8 cellular contexts compared by ENCODE assay signal in the genomic region with DNA sequence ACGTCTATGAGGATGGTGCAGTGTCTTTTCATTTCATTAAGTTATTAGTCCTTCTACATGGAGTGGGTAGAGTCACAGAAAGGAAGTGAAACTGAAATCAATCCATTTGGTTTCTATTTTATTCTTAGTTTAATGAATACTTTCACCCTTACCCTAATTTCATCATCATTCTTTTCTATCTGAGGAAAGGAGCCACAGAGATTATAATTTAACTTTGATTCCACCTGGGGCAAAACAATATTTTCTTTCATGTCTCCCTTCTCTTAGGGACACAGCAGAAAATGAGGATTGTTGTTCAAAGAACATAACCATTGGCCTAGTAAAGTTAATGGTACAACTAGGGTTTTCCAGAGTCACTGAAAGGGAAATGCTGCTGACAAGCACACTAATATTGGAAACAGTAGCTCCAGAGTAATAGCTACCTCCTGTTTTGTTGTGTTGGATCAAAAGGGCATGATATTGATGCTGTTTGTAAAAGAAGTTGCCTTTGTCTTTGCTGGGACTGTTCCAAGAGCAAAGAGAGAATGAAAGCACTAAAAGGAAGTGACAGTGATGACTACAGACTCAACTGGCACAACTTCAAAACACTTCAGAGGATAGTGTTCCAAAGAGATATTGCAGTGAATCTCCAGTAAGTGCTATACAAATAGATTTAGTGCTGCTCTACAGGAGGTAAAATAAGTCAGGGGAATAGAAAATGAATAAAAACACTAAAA.
DNase-seq lines count a peak whose midpoint lies in the region; ATAC-seq, FAIRE-seq and TF ChIP-seq lines count a peak whose summit lies in the region.

No MANE protein-coding gene starts in this region.

- RAD21 ChIA-PET in GM12878 (lab: Charles Lee; ENCODE audit: unreplicated experiment): no interaction called here

- intact Hi-C loops in GM12878 (cut with micrococcal nuclease; ENCODE audit: unreplicated experiment) (no loop called here), esophagus squamous epithelium (cut with DNase I) (no loop called here)

- BruUV-seq in GM12878 (replicated peaks; lab: Mats Ljungman, UMichigan): no TSS peak

- H3K9ac ChIP-seq in GM12878 (ENCODE audit: control insufficient read depth, insufficient read depth, low read length): no peak overlapping the region

- FAIRE-seq in GM12878 (lab: Jason Lieb, UNC): peak; percentile 57

- H3K27ac Mint-ChIP-seq in naive thymus-derived CD8-positive, alpha-beta T cell: no peak overlapping the region

- peaks cover 0 to 5% (median 1%) of the 10 kb centered on the region in 9 donors for H3K9me3 Mint-ChIP-seq in naive thymus-derived CD8-positive, alpha-beta T cell

- H3K4me3 Mint-ChIP-seq in naive thymus-derived CD8-positive, alpha-beta T cell: no peak overlapping the region

- TF ChIP-seq POLR2A in GM12878 (IDR thresholded peaks at IDR 0.05; ENCODE audit: low read depth, low read length): no peak
- TF ChIP-seq POLR2A in esophagus squamous epithelium (IDR thresholded peaks at IDR 0.05): no peak

- H4K20me1 ChIP-seq in GM12878 (ENCODE audit: control insufficient read depth, insufficient read depth): no peaks in the 10 kb centered on the region

- TF ChIP-seq CTCF in GM12878 (IDR thresholded peaks at IDR 0.05 in 2 of 3, conservative IDR thresholded peaks at IDR 0.05 in 1 of 3; ENCODE audit: control insufficient read depth in 2 of 3, extremely low read depth in 1 of 3, insufficient read depth in 1 of 3, low read depth in 3 of 3, low read length in 3 of 3) (no peak), esophagus squamous epithelium (IDR thresholded peaks at IDR 0.05) (no peak)

- SMC1A ChIA-PET in GM12878 (lab: Charles Lee; ENCODE audit: uncharacterized antibody, unreplicated experiment): no interaction called here

- no peaks in the 10 kb centered on the region for H3K36me3 Mint-ChIP-seq in naive thymus-derived CD8-positive, alpha-beta T cell

- H3K36me3 ChIP-seq in GM12878 (ENCODE audit: control insufficient read depth in 2 of 2, insufficient read depth in 2 of 2, low read length in 1 of 2) (no peaks in the 10 kb centered on the region), esophagus squamous epithelium (no peaks in the 10 kb centered on the region)

- WGBS in GM12878 (ENCODE audit: insufficient coverage, insufficient replicate concordance, low lambda C conversion rate, missing lambda C conversion rate): 0% methylated on average over 1 of the region's 1 CpG
- 30 to 33% methylated on average over 1 of the region's 1 CpG for WGBS in esophagus squamous epithelium, 2 donors

- no peak for TF ChIP-seq EP300 in GM12878 (IDR thresholded peaks at IDR 0.05; ENCODE audit: borderline replicate concordance in 1 of 2, control insufficient read depth in 1 of 2, low read depth in 2 of 2, low read length in 2 of 2)

- H3K27me3 Mint-ChIP-seq in naive thymus-derived CD8-positive, alpha-beta T cell: no peaks in the 10 kb centered on the region

- in situ Hi-C loops in GM12878 (cut with MboI): loop anchor here (25.0 kb wide), 1 partner anchor 1167 kb away; no protein-coding TSS in a partner anchor

- H3K27ac ChIP-seq in GM12878 (ENCODE audit: control insufficient read depth, insufficient read depth) (no peak overlapping the region), esophagus squamous epithelium (no peak overlapping the region)

- no peaks in the 10 kb centered on the region for H3K79me2 ChIP-seq in GM12878 (ENCODE audit: control insufficient read depth, insufficient read depth, low read length)

- peak; percentile 80 for DNase-seq in DMS53 (lab: John Stamatoyannopoulos, UW)
- DNase-seq in GM12878 (ENCODE audit: low read depth, low spot score): peak; percentile 13
- no peak for DNase-seq in naive thymus-derived CD8-positive, alpha-beta T cell
- DNase-seq in esophagus squamous epithelium (lab: John Stamatoyannopoulos, UW): no peak
- no peak for DNase-seq in iPS-NIHi11 (ENCODE audit: low spot score)
- no peak for DNase-seq in SKM-1 (lab: John Stamatoyannopoulos, UW; ENCODE audit: unreplicated experiment)

- H3K4me1 ChIP-seq in GM12878 (ENCODE audit: control insufficient read depth, insufficient read depth, low read length) (peaks cover 6% of the 10 kb centered on the region; the same call in 1 of the 2 replicates), esophagus squamous epithelium (peaks cover 0 to 24% (median 7%) of the 10 kb centered on the region in 3 donors)

- TF ChIP-seq RAD21 in GM12878 (IDR thresholded peaks at IDR 0.05; ENCODE audit: insufficient read depth, low read depth, low read length): no peak

- no peak overlapping the region for H2AFZ ChIP-seq in GM12878 (ENCODE audit: control insufficient read depth, low read depth, low read length)

- CTCF ChIA-PET in GM12878 (lab: Yijun Ruan, JAX): no interaction called here

- H3K27me3 ChIP-seq in GM12878 (replicated peaks in 1 of 2; ENCODE audit: control insufficient read depth in 2 of 2, insufficient read depth in 2 of 2, low read length in 1 of 2) (no peaks in the 10 kb centered on the region), esophagus squamous epithelium (no peaks in the 10 kb centered on the region)

- H3K4me3 ChIP-seq in GM12878: no peak overlapping the region
- H3K4me3 ChIP-seq in esophagus squamous epithelium: no peak overlapping the region

- no peaks in the 10 kb centered on the region for H3K4me1 Mint-ChIP-seq in naive thymus-derived CD8-positive, alpha-beta T cell

- H3K4me2 ChIP-seq in GM12878 (ENCODE audit: control insufficient read depth, insufficient read depth): 0 out of 2 replicates have a peak overlapping the region, but pooled peaks have one; percentile 41

- peak; percentile 65 for ATAC-seq in GM19455 (IDR thresholded peaks at IDR 0.05; ENCODE audit: unreplicated experiment)
- ATAC-seq in HG03108 (IDR thresholded peaks at IDR 0.05; ENCODE audit: unreplicated experiment): peak; percentile 54
- ATAC-seq in GM12878: peak; percentile 88
- no peak for ATAC-seq in naive thymus-derived CD8-positive, alpha-beta T cell

- H3K9me3 ChIP-seq in GM12878 (replicated peaks; ENCODE audit: control insufficient read depth, insufficient read depth, low read length) (no peaks in the 10 kb centered on the region), esophagus squamous epithelium (no peaks in the 10 kb centered on the region)

- POLR2A ChIA-PET in GM12878 (lab: Charles Lee): no interaction called here
- POLR2A ChIA-PET in naive thymus-derived CD8-positive, alpha-beta T cell (lab: Charles Lee): no interaction called here

TF ChIP-seq in GM12878, 131 proteins besides CTCF, POLR2A, EP300 and RAD21 (continues in another document):
- TF ChIP-seq, protein P1, sequence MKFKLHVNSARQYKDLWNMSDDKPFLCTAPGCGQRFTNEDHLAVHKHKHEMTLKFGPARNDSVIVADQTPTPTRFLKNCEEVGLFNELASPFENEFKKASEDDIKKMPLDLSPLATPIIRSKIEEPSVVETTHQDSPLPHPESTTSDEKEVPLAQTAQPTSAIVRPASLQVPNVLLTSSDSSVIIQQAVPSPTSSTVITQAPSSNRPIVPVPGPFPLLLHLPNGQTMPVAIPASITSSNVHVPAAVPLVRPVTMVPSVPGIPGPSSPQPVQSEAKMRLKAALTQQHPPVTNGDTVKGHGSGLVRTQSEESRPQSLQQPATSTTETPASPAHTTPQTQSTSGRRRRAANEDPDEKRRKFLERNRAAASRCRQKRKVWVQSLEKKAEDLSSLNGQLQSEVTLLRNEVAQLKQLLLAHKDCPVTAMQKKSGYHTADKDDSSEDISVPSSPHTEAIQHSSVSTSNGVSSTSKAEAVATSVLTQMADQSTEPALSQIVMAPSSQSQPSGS (IDR thresholded peaks at IDR 0.05; ENCODE audit: low read length): peak; percentile 39; the same call in 1 of the 2 replicates
- TF ChIP-seq IRF4 (IDR thresholded peaks at IDR 0.05; ENCODE audit: low read depth, low read length): no peak
- TF ChIP-seq KLF5 (IDR thresholded peaks at IDR 0.05; ENCODE audit: partially characterized antibody): no peak
- TF ChIP-seq, protein P2, sequence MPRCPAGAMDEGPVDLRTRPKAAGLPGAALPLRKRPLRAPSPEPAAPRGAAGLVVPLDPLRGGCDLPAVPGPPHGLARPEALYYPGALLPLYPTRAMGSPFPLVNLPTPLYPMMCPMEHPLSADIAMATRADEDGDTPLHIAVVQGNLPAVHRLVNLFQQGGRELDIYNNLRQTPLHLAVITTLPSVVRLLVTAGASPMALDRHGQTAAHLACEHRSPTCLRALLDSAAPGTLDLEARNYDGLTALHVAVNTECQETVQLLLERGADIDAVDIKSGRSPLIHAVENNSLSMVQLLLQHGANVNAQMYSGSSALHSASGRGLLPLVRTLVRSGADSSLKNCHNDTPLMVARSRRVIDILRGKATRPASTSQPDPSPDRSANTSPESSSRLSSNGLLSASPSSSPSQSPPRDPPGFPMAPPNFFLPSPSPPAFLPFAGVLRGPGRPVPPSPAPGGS (IDR thresholded peaks at IDR 0.05; ENCODE audit: borderline replicate concordance, insufficient read depth, low read depth, low read length, poor library complexity, severe bottlenecking): no peak
- TF ChIP-seq MEF2B (IDR thresholded peaks at IDR 0.05; ENCODE audit: partially characterized antibody, poor library complexity, severe bottlenecking): peak; percentile 11
- TF ChIP-seq, protein P3, sequence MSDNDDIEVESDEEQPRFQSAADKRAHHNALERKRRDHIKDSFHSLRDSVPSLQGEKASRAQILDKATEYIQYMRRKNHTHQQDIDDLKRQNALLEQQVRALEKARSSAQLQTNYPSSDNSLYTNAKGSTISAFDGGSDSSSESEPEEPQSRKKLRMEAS (IDR thresholded peaks at IDR 0.05; ENCODE audit: low read depth, low read length): no peak
- no peak for TF ChIP-seq SMAD1 (IDR thresholded peaks at IDR 0.05; ENCODE audit: low read depth, partially characterized antibody)
- TF ChIP-seq WRNIP1 (IDR thresholded peaks at IDR 0.05; ENCODE audit: borderline replicate concordance, low read depth, low read length): no peak
- no peak for TF ChIP-seq YY1 (IDR thresholded peaks at IDR 0.05; ENCODE audit: low read depth, low read length)
- TF ChIP-seq MYC (IDR thresholded peaks at IDR 0.05; ENCODE audit: insufficient read depth, insufficient read length, insufficient replicate concordance, low read length, severe bottlenecking): no peak
- TF ChIP-seq, protein P4, sequence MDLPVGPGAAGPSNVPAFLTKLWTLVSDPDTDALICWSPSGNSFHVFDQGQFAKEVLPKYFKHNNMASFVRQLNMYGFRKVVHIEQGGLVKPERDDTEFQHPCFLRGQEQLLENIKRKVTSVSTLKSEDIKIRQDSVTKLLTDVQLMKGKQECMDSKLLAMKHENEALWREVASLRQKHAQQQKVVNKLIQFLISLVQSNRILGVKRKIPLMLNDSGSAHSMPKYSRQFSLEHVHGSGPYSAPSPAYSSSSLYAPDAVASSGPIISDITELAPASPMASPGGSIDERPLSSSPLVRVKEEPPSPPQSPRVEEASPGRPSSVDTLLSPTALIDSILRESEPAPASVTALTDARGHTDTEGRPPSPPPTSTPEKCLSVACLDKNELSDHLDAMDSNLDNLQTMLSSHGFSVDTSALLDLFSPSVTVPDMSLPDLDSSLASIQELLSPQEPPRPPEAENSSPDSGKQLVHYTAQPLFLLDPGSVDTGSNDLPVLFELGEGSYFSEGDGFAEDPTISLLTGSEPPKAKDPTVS (IDR thresholded peaks at IDR 0.05; ENCODE audit: low read depth, low read length): no peak

Comparison
In these comparisons a context has a peak if more than half of its experiments do, and no peak if none do; other contexts are left out.
1. DNase-seq: peak in DMS53 (single experiment) and GM12878 (single experiment); none in naive thymus-derived CD8-positive, alpha-beta T cell (0 of 10), esophagus squamous epithelium (single experiment), iPS-NIHi11 (single experiment) and SKM-1 (single experiment).
2. ATAC-seq: peak in GM19455 (single experiment), HG03108 (single experiment) and GM12878 (single experiment); none in naive thymus-derived CD8-positive, alpha-beta T cell (0 of 2).